Comparison of ENCODE assay signal across 11 cellular contexts in genomic region chr21:46318464-46318845, GRCh38.
"Had no signal": no experiment of that assay in that cellular context is flagged by ENCODE, and none has a peak within 500 bp of the region (broad histone marks: within the 10 kb centered on the region; RNA-seq: fewer than 3 reads in every experiment).

No MANE protein-coding gene starts in this region.

- DNase-seq: activated CD4-positive, alpha-beta memory T cell treated with anti-CD3 and anti-CD28 coated beads, Interleukin-2, amount 10 ng/mL, durations not matched to agents 7 days and 5 days; activated CD4-positive, alpha-beta T cell treated with anti-CD3 and anti-CD28 coated beads for 1 hour; activated T-cell treated with anti-CD3 and anti-CD28 coated beads, Interleukin-2, amount 50 U/mL, for 72 hours; T-helper 17 cell had no signal

- H3K27ac ChIP-seq: cardiac muscle cell, heart right ventricle, pancreas had no signal

- H3K36me3 Mint-ChIP-seq: memory B cell had no signal

- ATAC-seq: activated T-cell treated with anti-CD3 and anti-CD28 coated beads, Interleukin-2, amount 50 U/mL, for 72 hours; left lobe of liver; T-helper 17 cell had no signal

- H3K36me3 ChIP-seq: cardiac muscle cell, pancreas had no signal

- H3K9me3 ChIP-seq: heart right ventricle, pancreas had no signal

- H3K4me3 ChIP-seq: cardiac muscle cell, heart right ventricle, skin epidermis had no signal

- H3K27ac Mint-ChIP-seq: activated CD4-positive, alpha-beta memory T cell treated with anti-CD3 and anti-CD28 coated beads, Interleukin-2, amount 10 ng/mL, durations not matched to agents 7 days and 5 days; activated T-cell treated with anti-CD3 and anti-CD28 coated beads, Interleukin-2, amount 50 U/mL, for 72 hours; memory B cell; nephron; T-helper 17 cell had no signal

- H3K27me3 Mint-ChIP-seq: activated CD4-positive, alpha-beta memory T cell treated with anti-CD3 and anti-CD28 coated beads, Interleukin-2, amount 10 ng/mL, durations not matched to agents 7 days and 5 days; memory B cell; T-helper 17 cell had no signal

- H3K9me3 Mint-ChIP-seq: activated CD4-positive, alpha-beta memory T cell treated with anti-CD3 and anti-CD28 coated beads, Interleukin-2, amount 10 ng/mL, durations not matched to agents 7 days and 5 days; activated T-cell treated with anti-CD3 and anti-CD28 coated beads, Interleukin-2, amount 50 U/mL, for 72 hours; memory B cell; nephron had no signal

- H3K27me3 ChIP-seq: cardiac muscle cell, heart right ventricle, pancreas had no signal

- H3K4me3 Mint-ChIP-seq: activated CD4-positive, alpha-beta memory T cell treated with anti-CD3 and anti-CD28 coated beads, Interleukin-2, amount 10 ng/mL, durations not matched to agents 7 days and 5 days; activated T-cell treated with anti-CD3 and anti-CD28 coated beads, Interleukin-2, amount 50 U/mL, for 72 hours; memory B cell; nephron; T-helper 17 cell had no signal
